ENCODE assay signal across 17 cellular contexts in genomic region chr6:112920994-112921393, GRCh38.
A peak's percentile ranks its signal among the peaks of the same experiment; 100 is the strongest.
DNase-seq lines count a peak whose midpoint lies in the region; ATAC-seq and TF ChIP-seq lines count a peak whose summit lies in the region.
"Had no signal": no experiment of that assay in that cellular context is flagged by ENCODE, and none has a peak within 500 bp of the region (broad histone marks: within the 10 kb centered on the region; RNA-seq: fewer than 3 reads in every experiment).

No MANE protein-coding gene starts in this region.

- 80% methylated on average over 3 of the region's 3 CpGs for WGBS in hepatocyte (ENCODE audit: low lambda C conversion rate, missing lambda C conversion rate)

- no peaks in the 10 kb centered on the region for H3K79me2 ChIP-seq in hepatocyte
- H3K79me2 ChIP-seq in osteoblast (ENCODE audit: insufficient read depth, low read length): no peaks in the 10 kb centered on the region

- no peaks in the 10 kb centered on the region for H3K9me2 ChIP-seq in hepatocyte (replicated peaks; ENCODE audit: insufficient read depth)

- H2AFZ ChIP-seq in hepatocyte (no peak overlapping the region), osteoblast (ENCODE audit: low read length) (peak overlapping the region; percentile 45)

- peak overlapping the region; percentile 90 for H3K27ac ChIP-seq in hepatocyte
- H3K27ac ChIP-seq in osteoblast (ENCODE audit: low read depth, low read length): no peak overlapping the region
- H3K27ac ChIP-seq: C4-2B had no signal

- H3K9me3 ChIP-seq in hepatocyte (ENCODE audit: low read depth) (peaks cover 9% of the 10 kb centered on the region), osteoblast (ENCODE audit: low read depth, low read length) (peaks cover 6% of the 10 kb centered on the region)
- H3K9me3 ChIP-seq: Caco-2 had no signal

- H4K20me1 ChIP-seq in hepatocyte (ENCODE audit: insufficient read depth, poor library complexity, severe bottlenecking) (no peaks in the 10 kb centered on the region), osteoblast (ENCODE audit: insufficient read depth, low read length) (no peaks in the 10 kb centered on the region)

- TF ChIP-seq CTCF in hepatocyte (IDR thresholded peaks at IDR 0.05; ENCODE audit: poor library complexity) (no peak), osteoblast (IDR thresholded peaks at IDR 0.05; ENCODE audit: extremely low read depth, low read depth, low read length) (no peak)

- no peaks in the 10 kb centered on the region for H3K36me3 ChIP-seq in hepatocyte (replicated peaks; ENCODE audit: insufficient read depth, low read depth)
- H3K36me3 ChIP-seq in osteoblast (ENCODE audit: insufficient read depth, low read length): peaks cover 6% of the 10 kb centered on the region

- DNase-seq in amniotic epithelial cell (ENCODE audit: low read depth) (peak; percentile 34), hepatocyte (ENCODE audit: low spot score) (peak; percentile 41), osteoblast (ENCODE audit: insufficient read length, low spot score, missing footprints) (no peak), NCI-H146 (lab: John Stamatoyannopoulos, UW) (no peak), activated T-cell treated with anti-CD3 and anti-CD28 coated beads for 4 hours (no peak), germinal center (ENCODE audit: low spot score) (no peak)
- DNase-seq: ACHN; AML-193; Caco-2; CD4-positive, alpha-beta T cell; DMS153; DMS79; GDM1; H9 had no signal

- no peak for ATAC-seq in HG02678 (IDR thresholded peaks at IDR 0.05; ENCODE audit: unreplicated experiment)
- ATAC-seq: HepG2 had no signal

- H3K27me3 ChIP-seq in hepatocyte (no peaks in the 10 kb centered on the region), osteoblast (ENCODE audit: insufficient read depth, low read length) (no peaks in the 10 kb centered on the region)

- H3K4me3 ChIP-seq in hepatocyte (no peak overlapping the region), osteoblast (ENCODE audit: insufficient read depth, low read length) (no peak overlapping the region)

- peaks cover 7% of the 10 kb centered on the region for H3K4me1 ChIP-seq in hepatocyte (ENCODE audit: insufficient read depth)
- no peaks in the 10 kb centered on the region for H3K4me1 ChIP-seq in osteoblast (ENCODE audit: insufficient read depth, low read length)
- H3K4me1 ChIP-seq: Caco-2 had no signal

- H3K4me2 ChIP-seq in hepatocyte (peak overlapping the region; percentile 61), osteoblast (ENCODE audit: insufficient read depth, low read length) (no peak overlapping the region)

Comparison
In these comparisons a context has a peak if more than half of its experiments do, and no peak if none do; other contexts are left out.
1. DNase-seq: peak in amniotic epithelial cell (single experiment) and hepatocyte (single experiment); none in osteoblast (single experiment), NCI-H146 (single experiment), activated T-cell treated with anti-CD3 and anti-CD28 coated beads for 4 hours (single experiment) and germinal center (single experiment).